Comparison of ENCODE assay signal across 2 cellular contexts in the genomic region with DNA sequence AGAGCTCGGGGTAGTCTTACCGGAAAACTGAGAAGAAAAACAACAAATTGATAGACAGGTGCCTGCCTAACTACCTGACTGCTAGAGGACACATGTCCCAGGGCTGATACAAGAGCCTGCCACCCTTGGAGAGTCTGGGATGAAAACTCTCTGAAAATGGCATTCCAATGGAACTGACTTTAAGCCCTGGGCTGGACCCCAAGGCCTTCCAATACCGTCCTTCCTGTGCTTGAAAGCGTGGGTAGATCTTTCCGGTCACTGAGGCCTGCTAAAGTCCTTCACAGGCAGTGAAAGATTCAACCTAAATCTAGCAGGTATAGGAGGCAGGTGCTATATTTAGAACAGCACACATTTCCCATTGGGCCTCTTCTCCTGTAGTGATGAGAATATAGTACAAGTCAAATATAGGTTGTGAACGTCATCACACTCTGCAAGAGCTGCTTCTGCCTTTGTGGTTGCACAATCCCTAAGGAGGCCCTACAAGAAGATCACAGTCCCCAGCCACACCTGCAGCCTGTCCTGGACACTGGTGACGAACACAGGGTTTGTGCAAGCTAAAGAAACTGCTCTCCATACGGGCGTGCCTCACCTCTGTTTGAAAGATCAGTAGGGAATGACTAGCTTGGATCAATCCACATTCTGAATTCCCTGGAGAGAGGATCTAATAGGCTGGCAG.
A peak's percentile ranks its signal among the peaks of the same experiment; 100 is the strongest.
TF ChIP-seq lines count a peak whose summit lies in the region.

No MANE protein-coding gene starts in this region.

TF ChIP-seq in IMR-90, 13 proteins besides CTCF, POLR2A, EP300 and RAD21:
- TF ChIP-seq BHLHE40 (IDR thresholded peaks at IDR 0.05; ENCODE audit: low read depth, low read length) (no peak), MAZ (IDR thresholded peaks at IDR 0.05; ENCODE audit: borderline replicate concordance, low read depth, low read length) (no peak), RCOR1 (IDR thresholded peaks at IDR 0.05; ENCODE audit: insufficient replicate concordance, low read length) (no peak), NFE2L2 (IDR thresholded peaks at IDR 0.05; ENCODE audit: low read depth, low read length) (no peak), SMC3 (IDR thresholded peaks at IDR 0.05; ENCODE audit: low read depth, low read length) (no peak), CEBPB (IDR thresholded peaks at IDR 0.05; ENCODE audit: low read depth, low read length) (peak; percentile 66), CHD1 (IDR thresholded peaks at IDR 0.05; ENCODE audit: low read depth, low read length) (no peak)
- TF ChIP-seq, protein P1, sequence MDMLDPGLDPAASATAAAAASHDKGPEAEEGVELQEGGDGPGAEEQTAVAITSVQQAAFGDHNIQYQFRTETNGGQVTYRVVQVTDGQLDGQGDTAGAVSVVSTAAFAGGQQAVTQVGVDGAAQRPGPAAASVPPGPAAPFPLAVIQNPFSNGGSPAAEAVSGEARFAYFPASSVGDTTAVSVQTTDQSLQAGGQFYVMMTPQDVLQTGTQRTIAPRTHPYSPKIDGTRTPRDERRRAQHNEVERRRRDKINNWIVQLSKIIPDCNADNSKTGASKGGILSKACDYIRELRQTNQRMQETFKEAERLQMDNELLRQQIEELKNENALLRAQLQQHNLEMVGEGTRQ (IDR thresholded peaks at IDR 0.05; ENCODE audit: low read depth, low read length) = no peak

TF ChIP-seq in GM12891, 5 proteins besides CTCF, POLR2A, EP300 and RAD21:
- TF ChIP-seq TAF1 (IDR thresholded peaks at IDR 0.05; ENCODE audit: low read depth, low read length) (no peak), SPI1 (IDR thresholded peaks at IDR 0.05; ENCODE audit: low read depth, low read length) (no peak), PAX5 (IDR thresholded peaks at IDR 0.05; ENCODE audit: insufficient read depth, low read length, severe bottlenecking) (no peak), POU2F2 (IDR thresholded peaks at IDR 0.05; ENCODE audit: low read depth, low read length) (no peak), POLR2AphosphoS5 (IDR thresholded peaks at IDR 0.05; ENCODE audit: low read depth, low read length) (no peak)
TF ChIP-seq in GM12891: peak in this region for 0.
